16 cellular contexts compared by ENCODE assay signal in the genomic region with DNA sequence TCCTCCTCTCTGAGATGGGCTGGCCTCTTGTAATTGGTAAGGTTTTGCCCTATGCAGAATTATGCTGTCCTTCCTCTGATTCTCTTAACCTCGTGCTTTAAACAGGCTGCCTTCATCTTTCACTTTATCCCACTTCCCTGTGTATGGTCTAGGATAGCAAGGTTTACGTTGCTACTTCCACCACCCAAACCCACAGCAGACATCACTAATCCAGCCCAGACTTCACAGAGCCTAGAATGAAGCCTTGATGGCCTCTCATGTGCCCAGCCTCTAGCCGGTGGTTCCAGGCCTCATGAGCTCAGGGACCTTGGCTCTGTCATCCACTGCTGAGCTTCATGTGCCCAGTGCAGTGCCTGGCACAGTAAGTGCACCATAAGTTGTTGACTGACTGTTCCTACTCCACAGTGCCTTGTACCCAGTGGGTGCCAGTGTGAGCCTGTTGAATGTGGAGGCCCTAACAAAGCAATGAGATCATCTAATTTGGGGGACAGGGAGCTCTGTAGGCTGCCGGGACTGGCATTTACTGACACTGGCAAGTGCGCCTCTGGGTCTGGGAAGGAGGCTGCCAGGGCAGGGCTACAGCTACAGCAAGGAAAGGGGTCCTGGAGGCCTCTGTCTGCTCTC. TPM values are rescaled to one million over a fixed set of nuclear protein-coding genes. Genes with fewer than 3 reads are reported as not detected.
A peak's percentile ranks its signal among the peaks of the same experiment; 100 is the strongest.
DNase-seq lines count a peak whose midpoint lies in the region; ATAC-seq, FAIRE-seq and TF ChIP-seq lines count a peak whose summit lies in the region.
"Had no signal": no experiment of that assay in that cellular context is flagged by ENCODE, and none has a peak within 500 bp of the region (broad histone marks: within the 10 kb centered on the region; RNA-seq: fewer than 3 reads in every experiment).

No MANE protein-coding gene starts in this region.

- H2AFZ ChIP-seq in keratinocyte (ENCODE audit: control insufficient read depth, low read length): no peak overlapping the region

- H3K4me1 Mint-ChIP-seq in stimulated activated naive CD8-positive, alpha-beta T cell treated with anti-CD3 and anti-CD28 coated beads, Interleukin-15, Interleukin-2, amounts not matched to agents 100 ng/mL and 50 ng/mL, for 24 hours (ENCODE audit: low read depth): peaks cover 29% of the 10 kb centered on the region
- peaks cover 20% of the 10 kb centered on the region for H3K4me1 Mint-ChIP-seq in T-helper 17 cell

- H3K79me2 ChIP-seq in keratinocyte (ENCODE audit: control insufficient read depth, insufficient read depth, low read length): peaks cover 10% of the 10 kb centered on the region

- no peaks in the 10 kb centered on the region for H3K27me3 Mint-ChIP-seq in stimulated activated naive CD8-positive, alpha-beta T cell treated with anti-CD3 and anti-CD28 coated beads, Interleukin-15, Interleukin-2, amounts not matched to agents 100 ng/mL and 50 ng/mL, for 24 hours
- H3K27me3 Mint-ChIP-seq in T-helper 17 cell: no peaks in the 10 kb centered on the region
- H3K27me3 Mint-ChIP-seq: activated CD8-positive, alpha-beta memory T cell treated with anti-CD3 and anti-CD28 coated beads, Interleukin-2, amount 10 ng/mL, durations not matched to agents 7 days and 5 days had no signal

- no peaks in the 10 kb centered on the region for H3K9me1 ChIP-seq in keratinocyte (ENCODE audit: control insufficient read depth, extremely low read depth, insufficient read depth, low read length)

- H3K36me3 Mint-ChIP-seq in stimulated activated naive CD8-positive, alpha-beta T cell treated with anti-CD3 and anti-CD28 coated beads, Interleukin-15, Interleukin-2, amounts not matched to agents 100 ng/mL and 50 ng/mL, for 24 hours (ENCODE audit: low read depth): peaks cover 62% of the 10 kb centered on the region
- H3K36me3 Mint-ChIP-seq in T-helper 17 cell (ENCODE audit: low read depth): peaks cover 4% of the 10 kb centered on the region

- H3K4me3 Mint-ChIP-seq in stimulated activated naive CD8-positive, alpha-beta T cell treated with anti-CD3 and anti-CD28 coated beads, Interleukin-15, Interleukin-2, amounts not matched to agents 100 ng/mL and 50 ng/mL, for 24 hours: no peak overlapping the region
- H3K4me3 Mint-ChIP-seq in T-helper 17 cell: no peak overlapping the region
- H3K4me3 Mint-ChIP-seq: activated CD8-positive, alpha-beta memory T cell treated with anti-CD3 and anti-CD28 coated beads, Interleukin-2, amount 10 ng/mL, durations not matched to agents 7 days and 5 days; mesothelial cell of epicardium had no signal

- peak overlapping the region; percentile 33 for H3K27ac Mint-ChIP-seq in stimulated activated naive CD8-positive, alpha-beta T cell treated with anti-CD3 and anti-CD28 coated beads, Interleukin-15, Interleukin-2, amounts not matched to agents 100 ng/mL and 50 ng/mL, for 24 hours
- H3K27ac Mint-ChIP-seq in T-helper 17 cell: peak overlapping the region; percentile 0
- H3K27ac Mint-ChIP-seq: activated CD8-positive, alpha-beta memory T cell treated with anti-CD3 and anti-CD28 coated beads, Interleukin-2, amount 10 ng/mL, durations not matched to agents 7 days and 5 days; mesothelial cell of epicardium had no signal

- no peak overlapping the region for H3K9ac ChIP-seq in keratinocyte (ENCODE audit: control insufficient read depth, extremely low read depth, insufficient read depth, low read length)

- no peak overlapping the region for H3K4me3 ChIP-seq in keratinocyte (ENCODE audit: control insufficient read depth in 2 of 3, extremely low read depth in 1 of 3, insufficient read depth in 2 of 3, low read depth in 1 of 3, low read length in 3 of 3)
- H3K4me3 ChIP-seq: heart right ventricle had no signal

- no peaks in the 10 kb centered on the region for H3K27me3 ChIP-seq in keratinocyte (ENCODE audit: control insufficient read depth, extremely low read depth, insufficient read depth, low read length)

- H4K20me1 ChIP-seq in keratinocyte (ENCODE audit: control insufficient read depth, extremely low read depth, insufficient read depth, low read length): no peaks in the 10 kb centered on the region

- no peak for DNase-seq in stimulated activated naive CD8-positive, alpha-beta T cell treated with anti-CD3 and anti-CD28 coated beads, Interleukin-15, Interleukin-2, amounts not matched to agents 100 U/mL and 50 U/mL, for 24 hours
- DNase-seq in T-helper 17 cell (no peak), keratinocyte (ENCODE audit: low read depth, low spot score) (no peak), NCI-H526 treated with DMSO at 0.1 percent for 48 hours (lab: John Stamatoyannopoulos, UW) (no peak), DMS 273 treated with DMSO at 0.1 percent for 48 hours (lab: John Stamatoyannopoulos, UW) (no peak), NCI-H446 (lab: John Stamatoyannopoulos, UW) (no peak)
- DNase-seq in stimulated activated CD4-positive, alpha-beta T cell treated with anti-CD3 and anti-CD28 coated beads, Interleukin-1b, Interleukin-23, amount 100 ng/mL, for 48 hours: no peak
- DNase-seq: activated CD8-positive, alpha-beta memory T cell treated with anti-CD3 and anti-CD28 coated beads, Interleukin-2, amount 10 ng/mL, durations not matched to agents 7 days and 5 days; activated naive CD4-positive, alpha-beta T cell treated with Interleukin-2 at 50 U/mL for 16 hours; heart right ventricle; NCI-H1694 treated with DMSO at 0.1 percent for 48 hours; NCI-H524 had no signal

- H3K9me3 ChIP-seq in T-helper 17 cell (ENCODE audit: control insufficient read depth, low read length, poor library complexity, severe bottlenecking) (no peaks in the 10 kb centered on the region), keratinocyte (ENCODE audit: control insufficient read depth, low read depth, low read length) (no peaks in the 10 kb centered on the region)
- H3K9me3 ChIP-seq: heart right ventricle had no signal

- no peak for ATAC-seq in stimulated activated naive CD8-positive, alpha-beta T cell treated with anti-CD3 and anti-CD28 coated beads, Interleukin-15, Interleukin-2, amounts not matched to agents 100 U/mL and 50 U/mL, for 24 hours
- ATAC-seq in T-helper 17 cell: no peak
- ATAC-seq: activated CD8-positive, alpha-beta memory T cell treated with anti-CD3 and anti-CD28 coated beads, Interleukin-2, amount 10 ng/mL, durations not matched to agents 7 days and 5 days; heart right ventricle had no signal

- TF ChIP-seq CTCF in keratinocyte (optimal IDR thresholded peaks at IDR 0.05 in 1 of 3, IDR thresholded peaks at IDR 0.05 in 1 of 3, conservative IDR thresholded peaks at IDR 0.05 in 1 of 3; ENCODE audit: extremely low read depth in 1 of 3, insufficient read depth in 2 of 3, low read length in 3 of 3): no peak

- peaks cover 40% of the 10 kb centered on the region for H3K4me1 ChIP-seq in keratinocyte (ENCODE audit: control insufficient read depth, extremely low read depth, insufficient read depth, low read length)

- H3K9me3 Mint-ChIP-seq in stimulated activated naive CD8-positive, alpha-beta T cell treated with anti-CD3 and anti-CD28 coated beads, Interleukin-15, Interleukin-2, amounts not matched to agents 100 ng/mL and 50 ng/mL, for 24 hours: no peaks in the 10 kb centered on the region
- H3K9me3 Mint-ChIP-seq: mesothelial cell of epicardium had no signal

- H3K36me3 ChIP-seq in keratinocyte (ENCODE audit: control insufficient read depth in 2 of 2, extremely low read depth in 1 of 2, insufficient read depth in 2 of 2, low read length in 2 of 2): peaks cover 0 to 2% of the 10 kb centered on the region in 2 experiments

- peak overlapping the region; percentile 19 for H3K27ac ChIP-seq in keratinocyte (ENCODE audit: control insufficient read depth, insufficient read depth, low read length)

- H3K4me2 ChIP-seq in keratinocyte (ENCODE audit: control insufficient read depth, extremely low read depth, insufficient read depth, low read depth, low read length): no peak overlapping the region

- dilution Hi-C loops in keratinocyte (cut with MboI; ENCODE audit: extremely low pct_ligation_motif_present, low sequenced_read_pairs): no loop called here

- FAIRE-seq in keratinocyte (lab: Jason Lieb, UNC): peak; percentile 17
- FAIRE-seq: GM18507, islet of Langerhans had no signal

RNA-seq across cellular contexts. Expression of gene SLC6A6, which starts 12.5 kb away (rescaled TPM):
- total RNA-seq in T-helper 17 cell: 10 to 100 TPM; 51.8 to 68.6 TPM
- 4.6 to 12.4 TPM (median 8.3 TPM) in 3 replicates for polyA plus RNA-seq in keratinocyte
- 4.0 TPM for polyA plus RNA-seq in keratinocyte (2011; ENCODE audit: low read depth)
- 3.1 and 3.5 TPM in 2 replicates for polyA plus RNA-seq in keratinocyte (2011; cell fraction: cytosol; rRNA removed)
- polyA plus RNA-seq in keratinocyte (2011; cell fraction: nucleus; rRNA removed): 18.1 and 18.8 TPM in 2 replicates
- polyA plus RNA-seq in keratinocyte (2012; ENCODE audit: low replicate concordance): 7.3 and 9.0 TPM in 2 replicates
- 9.9 to 24.3 TPM (median 16.6 TPM) in 3 replicates for polyA minus RNA-seq in keratinocyte
- polyA minus RNA-seq in keratinocyte (2011; cell fraction: cytosol; rRNA and poly(A)+ RNA removed): 7.5 TPM
- 14.5 and 19.1 TPM in 2 replicates for polyA minus RNA-seq in keratinocyte (2011; cell fraction: nucleus; rRNA and poly(A)+ RNA removed)
